In the genomic region with DNA sequence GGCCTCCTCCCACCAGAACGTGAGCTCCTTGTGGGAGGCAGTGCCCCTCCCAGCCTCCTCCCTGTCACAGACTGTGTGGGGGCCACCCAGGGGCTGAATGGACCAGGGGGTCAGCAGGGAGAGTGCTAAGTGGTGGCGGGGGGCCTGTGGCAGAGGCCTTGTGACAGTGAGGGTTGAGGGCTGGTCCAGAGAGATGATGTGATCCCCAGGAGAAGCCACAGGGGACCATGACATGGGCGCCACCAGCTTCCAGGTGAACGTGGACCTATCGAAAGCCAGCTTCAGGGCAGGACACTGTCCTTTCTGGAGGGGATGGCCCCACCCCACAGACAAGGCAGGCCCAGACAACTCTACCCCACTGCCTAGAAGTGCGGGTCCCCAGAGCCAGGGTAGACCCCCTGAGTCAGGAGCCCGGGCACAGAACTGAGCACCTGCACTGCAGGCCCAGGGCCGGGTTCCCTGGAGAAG, we compare ENCODE assay signal across 21 cellular contexts. TPM values are rescaled to one million over a fixed set of nuclear protein-coding genes. Genes with fewer than 3 reads are reported as not detected.
DNase-seq lines count a peak whose midpoint lies in the region; ATAC-seq, FAIRE-seq and TF ChIP-seq lines count a peak whose summit lies in the region.
"Had no signal": no experiment of that assay in that cellular context is flagged by ENCODE, and none has a peak within 500 bp of the region (broad histone marks: within the 10 kb centered on the region; RNA-seq: fewer than 3 reads in every experiment).

No MANE protein-coding gene starts in this region.

- DNase-seq in Right ventricle myocardium superior (peak; percentile 24), cardiac septum (ENCODE audit: low spot score) (no peak), RWPE1 (ENCODE audit: low spot score) (no peak), left ventricle myocardium superior (peak; percentile 26), AG20443 (ENCODE audit: low spot score) (no peak), GM19239 (ENCODE audit: insufficient read length, low spot score) (no peak), NCI-H187 (lab: John Stamatoyannopoulos, UW) (no peak), NCI-H1694 (lab: John Stamatoyannopoulos, UW) (no peak)
- DNase-seq: activated CD4-positive, alpha-beta T cell treated with anti-CD3 and anti-CD28 coated beads for 1 hour; activated CD8-positive, alpha-beta memory T cell treated with anti-CD3 and anti-CD28 coated beads, Interleukin-2, amount 50 U/mL, for 48 hours; colonic mucosa; EL; foreskin melanocyte; KBM-7; midbrain; NCI-H526 treated with DMSO at 0.1 percent for 48 hours; retina; stimulated activated CD4-positive, alpha-beta T cell treated with anti-CD3 and anti-CD28 coated beads, Interleukin-15, amount 100 ng/mL, for 24 hours; stimulated activated naive CD4-positive, alpha-beta T cell treated with Interleukin-2 at 50 U/mL for 16 hours; tibial artery had no signal

- intact Hi-C loops in Right ventricle myocardium superior (cut with DNase I) = no loop called here
- intact Hi-C loops in cardiac septum (cut with DNase I) = no loop called here
- intact Hi-C loops in left ventricle myocardium superior (cut with micrococcal nuclease) = no loop called here

- CTCF ChIA-PET in RWPE1 (lab: Yijun Ruan, JAX) = no interaction called here

- TF ChIP-seq CTCF in RWPE1 (conservative IDR thresholded peaks at IDR 0.05; ENCODE audit: low read depth) = no peak

- H3K27ac ChIP-seq in RWPE1 = peak overlapping the region; percentile 92
- H3K27ac ChIP-seq: colonic mucosa, neutrophil had no signal

- POLR2A ChIA-PET in RWPE1 (lab: Yijun Ruan, JAX; ENCODE audit: low non-redundant PET) = no interaction called here

- no peak for FAIRE-seq in GM19239 (lab: Jason Lieb, UNC)

- ATAC-seq in Right ventricle myocardium superior (ENCODE audit: poor library complexity) = no peak
- ATAC-seq in left ventricle myocardium superior = no peak

RNA-seq across cellular contexts. Expression of gene SPSB3, which starts 3.1 kb away (rescaled TPM):
- total RNA-seq in Right ventricle myocardium superior (37.5 TPM), cardiac septum (24.2 TPM), left ventricle myocardium superior (40.8 TPM)

RNA-seq across cellular contexts. Expression of gene NUBP2, which starts 3.5 kb away (rescaled TPM):
- 34.8 TPM for total RNA-seq in Right ventricle myocardium superior
- 32.3 TPM for total RNA-seq in cardiac septum
- total RNA-seq in left ventricle myocardium superior = 36.6 TPM

RNA-seq across cellular contexts. Expression of gene MRPS34, which starts 6.3 kb away (rescaled TPM):
- total RNA-seq in Right ventricle myocardium superior = 91.8 TPM
- total RNA-seq in cardiac septum = 63.4 TPM
- total RNA-seq in left ventricle myocardium superior = 85.9 TPM

RNA-seq across cellular contexts. Expression of gene EME2, which starts 6.7 kb away (rescaled TPM):
- 7.1 TPM for total RNA-seq in Right ventricle myocardium superior
- 14.9 TPM for total RNA-seq in cardiac septum
- 8.1 TPM for total RNA-seq in left ventricle myocardium superior

RNA-seq across cellular contexts. Expression of gene NME3, which starts 7.9 kb away (rescaled TPM):
- 33.6 TPM for total RNA-seq in Right ventricle myocardium superior
- 31.7 TPM for total RNA-seq in cardiac septum
- total RNA-seq in left ventricle myocardium superior = 38.3 TPM

Comparison
In these comparisons a context has a peak if more than half of its experiments do, and no peak if none do; other contexts are left out.
1. DNase-seq: peak in Right ventricle myocardium superior (single experiment) and left ventricle myocardium superior (single experiment); none in cardiac septum (single experiment), RWPE1 (single experiment), AG20443 (single experiment), GM19239 (single experiment), NCI-H187 (0 of 2) and NCI-H1694 (single experiment).